ENCODE assay signal across 25 cellular contexts in the genomic region with DNA sequence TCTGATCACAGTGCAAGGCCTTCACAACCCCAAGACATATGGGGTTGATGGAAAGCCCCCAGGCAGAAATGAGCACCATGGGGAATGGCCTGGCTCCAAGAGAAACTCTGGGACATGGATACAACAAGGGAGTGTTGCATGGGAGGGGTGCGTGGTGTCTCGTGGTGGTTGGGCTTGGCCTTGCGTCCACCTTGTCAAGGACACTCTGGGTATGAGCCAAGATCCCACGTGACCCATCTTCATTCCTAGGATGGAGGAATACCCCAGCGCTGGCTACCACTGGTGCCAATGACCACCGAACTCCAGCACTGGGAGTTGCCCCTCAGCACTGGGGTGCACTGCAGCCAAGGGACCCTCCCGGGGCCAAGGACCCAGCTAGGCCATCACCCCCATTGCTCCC.
DNase-seq lines count a peak whose midpoint lies in the region; FAIRE-seq and TF ChIP-seq lines count a peak whose summit lies in the region.
"Had no signal": no experiment of that assay in that cellular context is flagged by ENCODE, and none has a peak within 500 bp of the region (broad histone marks: within the 10 kb centered on the region; RNA-seq: fewer than 3 reads in every experiment).

No MANE protein-coding gene starts in this region.

- H3K79me1 ChIP-seq in H9 (ENCODE audit: insufficient read depth, low read depth, low read length, poor library complexity, severe bottlenecking) (no peaks in the 10 kb centered on the region), H1 (ENCODE audit: low read depth, low read length) (no peaks in the 10 kb centered on the region; the same call in 1 of the 2 replicates)

- no peak for TF ChIP-seq EP300 in H1 (IDR thresholded peaks at IDR 0.05; ENCODE audit: borderline replicate concordance in 1 of 2, low read depth in 2 of 2, low read length in 2 of 2)

- no peak overlapping the region for H2BK120ac ChIP-seq in H9 (ENCODE audit: low read depth, low read length, poor library complexity, severe bottlenecking)
- no peak overlapping the region for H2BK120ac ChIP-seq in H1 (replicated peaks; ENCODE audit: low read depth, low read length)

- peaks cover 49 to 78% (median 51%) of the 10 kb centered on the region in 3 experiments for H3K36me3 Mint-ChIP-seq in H9 (ENCODE audit: insufficient read depth in 1 of 3, low read depth in 3 of 3)
- no peaks in the 10 kb centered on the region for H3K36me3 Mint-ChIP-seq in osteocyte (ENCODE audit: unreplicated experiment)
- peaks cover 31% of the 10 kb centered on the region for H3K36me3 Mint-ChIP-seq in type B pancreatic cell
- H3K36me3 Mint-ChIP-seq in CD8-positive, alpha-beta memory T cell: no peaks in the 10 kb centered on the region
- H3K36me3 Mint-ChIP-seq: CD4-positive, alpha-beta memory T cell; CD4-positive, CD25-positive, alpha-beta regulatory T cell had no signal

- H3K27me3 ChIP-seq in H9 (ENCODE audit: insufficient read depth, low read length) (no peaks in the 10 kb centered on the region), H1 (replicated peaks in 1 of 4; ENCODE audit: control insufficient read depth in 3 of 4, extremely low read depth in 1 of 4, insufficient read depth in 3 of 4, low read length in 3 of 4) (no peaks in the 10 kb centered on the region)
- H3K27me3 ChIP-seq in CD8-positive, alpha-beta memory T cell (ENCODE audit: insufficient read depth, low read length, poor library complexity, severe bottlenecking): no peaks in the 10 kb centered on the region
- H3K27me3 ChIP-seq: BE2C had no signal

- H2BK20ac ChIP-seq in H9 (ENCODE audit: low read depth, low read length, poor library complexity, severe bottlenecking) (no peak overlapping the region), H1 (ENCODE audit: low read length) (no peak overlapping the region)

- POLR2A ChIA-PET in H1 (lab: Charles Lee; ENCODE audit: partially characterized antibody): interaction anchor here (1.6 kb wide), 1 partner anchor 10 kb away, joined by 4 read pairs; no protein-coding TSS in a partner anchor
- POLR2A ChIA-PET in CD8-positive, alpha-beta memory T cell (lab: Charles Lee): no interaction called here

- TF ChIP-seq RAD21 in H1 (IDR thresholded peaks at IDR 0.05 in 1 of 2, conservative IDR thresholded peaks at IDR 0.05 in 1 of 2; ENCODE audit: low read depth in 2 of 2, low read length in 2 of 2): no peak

- H4K91ac ChIP-seq in H9 (ENCODE audit: insufficient read length, low read depth, low read length) (no peak overlapping the region), H1 (replicated peaks; ENCODE audit: insufficient read length, low read length) (no peak overlapping the region)

- no peak overlapping the region for H4K5ac ChIP-seq in H9 (ENCODE audit: insufficient read length, low read depth, low read length)
- no peak overlapping the region for H4K5ac ChIP-seq in H1 (ENCODE audit: insufficient read length, low read depth, low read length)

- H3K9ac ChIP-seq in H9 (ENCODE audit: extremely low read depth, insufficient read length, low read length) (no peak overlapping the region), H1 (replicated peaks in 1 of 4; ENCODE audit: extremely low read depth in 1 of 4, low read depth in 3 of 4, low read length in 3 of 4) (no peak overlapping the region)
- H3K9ac ChIP-seq: BLaER1 had no signal

- H2AFZ ChIP-seq in H9 (ENCODE audit: low read length) (no peak overlapping the region), H1 (ENCODE audit: low read length) (no peak overlapping the region)

- H3K14ac ChIP-seq in H9 (ENCODE audit: insufficient read depth, low read length): no peak overlapping the region
- H3K14ac ChIP-seq in H1 (ENCODE audit: insufficient read length): no peak overlapping the region

- no peak overlapping the region for H3T11ph ChIP-seq in H9 (ENCODE audit: low read length)

- WGBS in H9 (ENCODE audit: extremely low coverage, insufficient read length, low lambda C conversion rate): no CpG with 5 or more reads among the region's 7 CpGs
- WGBS in H1 (ENCODE audit: extremely low coverage in 1 of 2, insufficient coverage in 1 of 2, insufficient read length in 1 of 2, insufficient replicate concordance in 2 of 2, low coverage in 1 of 2, low lambda C conversion rate in 2 of 2, missing lambda C conversion rate in 1 of 2), 2 experiments: 91% methylated on average over 6 of the region's 7 CpGs; no CpG with 5 or more reads in 1 of the 2 experiments

- H3K27ac Mint-ChIP-seq in H9: peak overlapping the region in 1 of 3 experiments; percentile 27; a peak in 1 of 7 replicates
- H3K27ac Mint-ChIP-seq in osteocyte (ENCODE audit: unreplicated experiment): no peak overlapping the region
- H3K27ac Mint-ChIP-seq in type B pancreatic cell: no peak overlapping the region
- no peak overlapping the region for H3K27ac Mint-ChIP-seq in CD8-positive, alpha-beta memory T cell
- H3K27ac Mint-ChIP-seq: CD14-positive monocyte; CD4-positive, CD25-positive, alpha-beta regulatory T cell had no signal

- H3K23me2 ChIP-seq in H9 (ENCODE audit: insufficient read length, low read depth, low read length, poor library complexity, severe bottlenecking) (no peaks in the 10 kb centered on the region), H1 (ENCODE audit: low read depth, low read length) (no peaks in the 10 kb centered on the region)

- CTCF ChIA-PET in H1 (lab: Charles Lee; ENCODE audit: partially characterized antibody): no interaction called here
- CTCF ChIA-PET in CD8-positive, alpha-beta memory T cell (lab: Charles Lee): no interaction called here

- H3K56ac ChIP-seq in H9 (ENCODE audit: insufficient read length, low read depth, low read length) (no peak overlapping the region), H1 (replicated peaks; ENCODE audit: insufficient read length, low read depth, low read length) (no peak overlapping the region)

- H3K79me2 ChIP-seq in H9 (ENCODE audit: insufficient read depth, low read length): no peaks in the 10 kb centered on the region
- H3K79me2 ChIP-seq in H1 (ENCODE audit: control insufficient read depth in 1 of 2, insufficient read depth in 2 of 2, low read length in 2 of 2): no peaks in the 10 kb centered on the region

- H2BK15ac ChIP-seq in H9 (ENCODE audit: low read depth, low read length) (no peak overlapping the region), H1 (ENCODE audit: low read length) (no peak overlapping the region)

- peaks cover 31% of the 10 kb centered on the region for H3K27me3 Mint-ChIP-seq in H9 (ENCODE audit: low read depth)
- H3K27me3 Mint-ChIP-seq in osteocyte (ENCODE audit: unreplicated experiment): no peaks in the 10 kb centered on the region
- H3K27me3 Mint-ChIP-seq in type B pancreatic cell: no peaks in the 10 kb centered on the region
- H3K27me3 Mint-ChIP-seq in CD8-positive, alpha-beta memory T cell: peaks cover 0 to 5% of the 10 kb centered on the region in 2 donors
- H3K27me3 Mint-ChIP-seq: CD4-positive, alpha-beta memory T cell; CD4-positive, CD25-positive, alpha-beta regulatory T cell had no signal

- H3K4me1 ChIP-seq in H9 (ENCODE audit: insufficient read depth, low read length) (no peaks in the 10 kb centered on the region), H1 (replicated peaks in 1 of 4; ENCODE audit: control insufficient read depth in 3 of 4, insufficient read depth in 4 of 4, low read length in 3 of 4) (no peaks in the 10 kb centered on the region)
- H3K4me1 ChIP-seq in CD8-positive, alpha-beta memory T cell (ENCODE audit: insufficient read depth, low read length): no peaks in the 10 kb centered on the region
- H3K4me1 ChIP-seq: BE2C, BLaER1, Caco-2 had no signal

- H2BK5ac ChIP-seq in H9 (ENCODE audit: insufficient read length, low read length) (no peak overlapping the region), H1 (ENCODE audit: low read depth, low read length) (no peak overlapping the region)

- H3K4ac ChIP-seq in H9 (ENCODE audit: low read depth, low read length) (no peak overlapping the region), H1 (replicated peaks; ENCODE audit: insufficient read length, low read depth, low read length) (no peak overlapping the region)

- no peak for FAIRE-seq in H1 (lab: Jason Lieb, UNC)
- FAIRE-seq in urothelium cell line (lab: Jason Lieb, UNC): no peak
- FAIRE-seq: A204.1, D721Med, G401.6, GM12891, GM19239 had no signal

- no peak overlapping the region for H3K4me3 ChIP-seq in H1 (ENCODE audit: extremely low read depth in 1 of 4, insufficient read depth in 2 of 4, low read depth in 3 of 4, low read length in 4 of 4)
- H3K4me3 ChIP-seq in CD8-positive, alpha-beta memory T cell (ENCODE audit: low read length): no peak overlapping the region
- H3K4me3 ChIP-seq: BLaER1 had no signal

- no peak overlapping the region for H3K27ac ChIP-seq in H9 (ENCODE audit: insufficient read length, low read depth, low read length)
- H3K27ac ChIP-seq in H1 (ENCODE audit: low read depth, low read length): no peak overlapping the region
- no peak overlapping the region for H3K27ac ChIP-seq in CD8-positive, alpha-beta memory T cell (ENCODE audit: low read depth, low read length)
- H3K27ac ChIP-seq: BLaER1 had no signal

- TF ChIP-seq CTCF in H9 (conservative IDR thresholded peaks at IDR 0.05): no peak
- TF ChIP-seq CTCF in H1 (IDR thresholded peaks at IDR 0.05; ENCODE audit: control extremely low read depth in 1 of 3, insufficient read depth in 1 of 3, low read depth in 1 of 3, low read length in 3 of 3): no peak
- TF ChIP-seq CTCF in osteocyte (IDR thresholded peaks at IDR 0.05): no peak
- no peak for TF ChIP-seq CTCF in type B pancreatic cell (conservative IDR thresholded peaks at IDR 0.05)

- H3K4me3 Mint-ChIP-seq in H9: no peak overlapping the region
- H3K4me3 Mint-ChIP-seq in osteocyte (ENCODE audit: unreplicated experiment): no peak overlapping the region
- no peak overlapping the region for H3K4me3 Mint-ChIP-seq in type B pancreatic cell
- no peak overlapping the region for H3K4me3 Mint-ChIP-seq in CD8-positive, alpha-beta memory T cell
- H3K4me3 Mint-ChIP-seq: CD14-positive monocyte; CD4-positive, alpha-beta memory T cell; CD4-positive, CD25-positive, alpha-beta regulatory T cell had no signal

- H2BK12ac ChIP-seq in H9 (ENCODE audit: insufficient read length, low read depth, low read length) (no peak overlapping the region), H1 (ENCODE audit: low read depth, low read length) (no peak overlapping the region)

- no peak overlapping the region for H2AK5ac ChIP-seq in H9 (ENCODE audit: insufficient read length, low read length)
- H2AK5ac ChIP-seq in H1 (ENCODE audit: low read depth, low read length): no peak overlapping the region

- H3K9me3 Mint-ChIP-seq in H9: no peaks in the 10 kb centered on the region; a peak in 1 of 5 replicates
- H3K9me3 Mint-ChIP-seq in osteocyte (ENCODE audit: unreplicated experiment): peaks cover 36% of the 10 kb centered on the region
- H3K9me3 Mint-ChIP-seq in type B pancreatic cell: peaks cover 10% of the 10 kb centered on the region
- peaks cover 0 to 3% (median 2%) of the 10 kb centered on the region in 5 donors for H3K9me3 Mint-ChIP-seq in CD8-positive, alpha-beta memory T cell

- no peak overlapping the region for H4K8ac ChIP-seq in H9 (replicated peaks; ENCODE audit: insufficient read length, low read depth, low read length)
- H4K8ac ChIP-seq in H1 (ENCODE audit: extremely low read depth, insufficient read depth, low read length): no peak overlapping the region

- H4K20me1 ChIP-seq in H9 (ENCODE audit: control insufficient read depth, insufficient read depth, insufficient read length) (no peaks in the 10 kb centered on the region), H1 (replicated peaks in 1 of 2; ENCODE audit: control insufficient read depth in 1 of 2, insufficient read depth in 2 of 2, low read length in 2 of 2) (peaks cover 0 to 24% of the 10 kb centered on the region in 2 experiments)
- H4K20me1 ChIP-seq: BLaER1 had no signal

- TF ChIP-seq POLR2A in H1 (IDR thresholded peaks at IDR 0.05; ENCODE audit: control extremely low read depth in 1 of 2, low read depth in 2 of 2, low read length in 2 of 2): peak in 1 of 2 experiments; percentile 14; a peak in 1 of 3 replicates

- peaks cover 0 to 3% (median under 1%) of the 10 kb centered on the region in 4 experiments; a peak in 5 of 8 replicates for H3K36me3 ChIP-seq in H1 (ENCODE audit: control insufficient read depth in 2 of 4, insufficient read depth in 4 of 4, low read length in 3 of 4)
- H3K36me3 ChIP-seq in CD8-positive, alpha-beta memory T cell (ENCODE audit: insufficient read depth, low read length): no peaks in the 10 kb centered on the region
- H3K36me3 ChIP-seq: BE2C, BLaER1 had no signal

- H3K23ac ChIP-seq in H9 (ENCODE audit: insufficient read length, low read depth, low read length) (no peak overlapping the region), H1 (ENCODE audit: insufficient read length) (no peak overlapping the region)

- H3K9me3 ChIP-seq in H9 (ENCODE audit: control insufficient read depth, low read depth, low read length) (no peaks in the 10 kb centered on the region), H1 (ENCODE audit: insufficient read depth in 2 of 2, low read depth in 1 of 2, low read length in 1 of 2) (no peaks in the 10 kb centered on the region)
- no peaks in the 10 kb centered on the region for H3K9me3 ChIP-seq in CD8-positive, alpha-beta memory T cell (ENCODE audit: low read length)
- H3K9me3 ChIP-seq: BE2C, Caco-2 had no signal

- H3K18ac ChIP-seq in H9 (ENCODE audit: insufficient read length, low read depth, low read length): no peak overlapping the region
- no peak overlapping the region for H3K18ac ChIP-seq in H1 (ENCODE audit: extremely low read depth, low read length)

- DNase-seq in H9: peak; percentile 32
- peak in 1 of 2 experiments; percentile 32 for DNase-seq in H1 (ENCODE audit: low read depth in 1 of 2, low spot score in 2 of 2)
- DNase-seq in osteocyte (ENCODE audit: extremely low spot score, unreplicated experiment): peak; percentile 79
- DNase-seq in type B pancreatic cell (ENCODE audit: extremely low spot score, unreplicated experiment): peak; percentile 64
- no peak for DNase-seq in NCI-H524 treated with DMSO at 0.1 percent for 48 hours (lab: John Stamatoyannopoulos, UW)
- DNase-seq in CD8-positive, alpha-beta memory T cell: no peak
- DNase-seq in urothelium cell line (ENCODE audit: low spot score): no peak
- DNase-seq in hypothalamus (lab: John Stamatoyannopoulos, UW): no peak
- DNase-seq: 8988T; ACHN; BE2C; C1 segment of cervical spinal cord; Caco-2; Calu3; CD4-positive, alpha-beta memory T cell; CD4-positive, CD25-positive, alpha-beta regulatory T cell; DMS79 treated with DMSO at 0.1 percent for 48 hours; GF-D8 had no signal

- H3K4me1 Mint-ChIP-seq in H9 (peaks cover 7 to 21% of the 10 kb centered on the region in 2 experiments; a peak in 3 of 4 replicates), osteocyte (ENCODE audit: unreplicated experiment) (no peaks in the 10 kb centered on the region), type B pancreatic cell (ENCODE audit: unreplicated experiment) (no peaks in the 10 kb centered on the region)
- peaks cover 0 to 3% (median 0%) of the 10 kb centered on the region in 3 donors for H3K4me1 Mint-ChIP-seq in CD8-positive, alpha-beta memory T cell
- H3K4me1 Mint-ChIP-seq: CD14-positive monocyte had no signal

- H3K4me2 ChIP-seq in H9 (ENCODE audit: insufficient read depth, insufficient read length, low read length) (no peak overlapping the region), H1 (ENCODE audit: insufficient read depth in 1 of 2, low read depth in 2 of 2, low read length in 2 of 2) (no peak overlapping the region)
- H3K4me2 ChIP-seq: BLaER1 had no signal

Comparison
In these comparisons a context has a peak if more than half of its experiments do, and no peak if none do; other contexts are left out.
1. DNase-seq: peak in H9 (single experiment), osteocyte (single experiment) and type B pancreatic cell (single experiment); none in NCI-H524 treated with DMSO at 0.1 percent for 48 hours (single experiment), CD8-positive, alpha-beta memory T cell (0 of 5), urothelium cell line (single experiment) and hypothalamus (0 of 51).